In genomic region chr1:228465571-228466146, GRCh38 we compare ENCODE assay signal across 1 cellular context.
TF ChIP-seq lines count a peak whose summit lies in the region.

No MANE protein-coding gene starts in this region.

TF ChIP-seq in H1, 55 proteins besides CTCF, POLR2A, EP300 and RAD21:
- TF ChIP-seq MAFK (IDR thresholded peaks at IDR 0.05; ENCODE audit: low read depth, low read length), result no peak
- no peak for TF ChIP-seq HDAC2 (IDR thresholded peaks at IDR 0.05; ENCODE audit: borderline replicate concordance in 1 of 2, low read depth in 2 of 2, low read length in 2 of 2)
- no peak for TF ChIP-seq NRF1 (IDR thresholded peaks at IDR 0.05; ENCODE audit: low read depth, low read length)
TF ChIP-seq in H1: peak in this region for 0.
